ENCODE assay signal across 8 cellular contexts in the genomic region with DNA sequence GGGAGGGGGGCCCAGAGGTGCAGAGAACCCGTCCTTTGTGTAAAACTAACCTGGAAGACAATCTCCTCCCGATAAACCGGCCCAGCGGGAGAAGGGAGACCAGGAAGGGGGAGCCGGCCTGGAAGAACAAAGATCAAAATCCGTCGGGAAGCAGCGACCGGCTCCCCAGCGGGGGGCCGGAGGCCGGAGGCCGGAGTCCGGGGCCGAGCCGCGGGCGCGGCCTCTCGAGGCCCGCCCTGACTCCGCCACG. TPM values are rescaled to one million over a fixed set of nuclear protein-coding genes. Genes with fewer than 3 reads are reported as not detected.
DNase-seq lines count a peak whose midpoint lies in the region; ATAC-seq and TF ChIP-seq lines count a peak whose summit lies in the region.

No MANE protein-coding gene starts in this region.

- TF ChIP-seq CTCF in AG04450 (IDR thresholded peaks at IDR 0.05; ENCODE audit: low read depth, low read length) (no peak), choroid plexus epithelial cell (conservative IDR thresholded peaks at IDR 0.05; ENCODE audit: low read depth, low read length) (no peak)

- peaks cover 0 to 3% of the 10 kb centered on the region in 2 donors for H3K4me1 ChIP-seq in muscle layer of duodenum (ENCODE audit: control insufficient read depth in 1 of 2, insufficient read depth in 2 of 2, low read length in 2 of 2)

- DNase-seq in AG04450 (ENCODE audit: low read depth, low spot score) (no peak), choroid plexus epithelial cell (ENCODE audit: low read depth) (no peak), NCI-H2081 (lab: John Stamatoyannopoulos, UW) (no peak)
- DNase-seq in Jurkat, Clone E6-1 (ENCODE audit: low read depth, low spot score) = no peak

- H3K27ac ChIP-seq in AG04450 (ENCODE audit: low read depth, low read length) (peak overlapping the region; percentile 39), muscle layer of duodenum (ENCODE audit: low read length) (peak overlapping the region; percentile 67)

- H3K36me3 ChIP-seq in muscle layer of duodenum (ENCODE audit: control insufficient read depth in 1 of 2, insufficient read depth in 2 of 2, low read length in 2 of 2) = peaks cover 0 to 5% of the 10 kb centered on the region in 2 donors

- no peak for ATAC-seq in GM18511 (IDR thresholded peaks at IDR 0.05; ENCODE audit: unreplicated experiment)
- no peak for ATAC-seq in GM21529 (IDR thresholded peaks at IDR 0.05; ENCODE audit: unreplicated experiment)
- ATAC-seq in GM19035 (IDR thresholded peaks at IDR 0.05; ENCODE audit: unreplicated experiment) = no peak

- H3K4me3 ChIP-seq in AG04450 (ENCODE audit: low read depth, low read length) (peak overlapping the region; percentile 70), choroid plexus epithelial cell (ENCODE audit: low read depth, low read length) (peak overlapping the region; percentile 78), muscle layer of duodenum (ENCODE audit: low read depth in 1 of 2, low read length in 2 of 2) (peak overlapping the region; percentile 73 to 76)
- H3K4me3 ChIP-seq in Jurkat, Clone E6-1 (ENCODE audit: low read length) = peak overlapping the region; percentile 67

- H3K27me3 ChIP-seq in AG04450 (ENCODE audit: control insufficient read depth, insufficient read depth, low read length) = no peaks in the 10 kb centered on the region
- H3K27me3 ChIP-seq in muscle layer of duodenum (ENCODE audit: low read depth, low read length) = no peaks in the 10 kb centered on the region

- H3K9me3 ChIP-seq in AG04450 (ENCODE audit: control insufficient read depth, insufficient read depth, low read length) (peaks cover 2% of the 10 kb centered on the region; the same call in 1 of the 2 replicates), muscle layer of duodenum (ENCODE audit: control insufficient read depth in 1 of 2, low read length in 2 of 2) (no peaks in the 10 kb centered on the region)

- POLR2A ChIA-PET in AG04450 (lab: Yijun Ruan, JAX) = no interaction called here

- CTCF ChIA-PET in AG04450 (lab: Charles Lee) = no interaction called here

RNA-seq across cellular contexts. Expression of a gene that starts 0.6 kb away (rescaled TPM):
- 40.9 and 46.0 TPM in 2 replicates for polyA plus RNA-seq in AG04450 (2011; rRNA removed)
- polyA minus RNA-seq in AG04450 (2011; rRNA and poly(A)+ RNA removed) = 38.8 and 42.0 TPM in 2 replicates
- 9.6 TPM for polyA plus RNA-seq in Jurkat, Clone E6-1 (2012; ENCODE audit: insufficient read depth, insufficient read length)
